ENCODE assay signal across 27 cellular contexts in genomic region chr3:47295976-47296375, GRCh38. TPM values are rescaled to one million over a fixed set of nuclear protein-coding genes. Genes with fewer than 3 reads are reported as not detected.
DNase-seq lines count a peak whose midpoint lies in the region; ATAC-seq, FAIRE-seq and TF ChIP-seq lines count a peak whose summit lies in the region.
"Had no signal": no experiment of that assay in that cellular context is flagged by ENCODE, and none has a peak within 500 bp of the region (broad histone marks: within the 10 kb centered on the region; RNA-seq: fewer than 3 reads in every experiment).

No MANE protein-coding gene starts in this region.

- no peak overlapping the region for H3K9ac ChIP-seq in GM12878 (ENCODE audit: control insufficient read depth, insufficient read depth, low read length)

- no peak for TF ChIP-seq EP300 in GM12878 (IDR thresholded peaks at IDR 0.05; ENCODE audit: borderline replicate concordance in 1 of 2, control insufficient read depth in 1 of 2, low read depth in 2 of 2, low read length in 2 of 2)
- no peak for TF ChIP-seq EP300 in tibial nerve (IDR thresholded peaks at IDR 0.05)

- intact Hi-C loops in activated CD4-positive, alpha-beta T cell treated with anti-CD3 and anti-CD28 coated beads for 36 hours (cut with DNase I, micrococcal nuclease), result no loop called here
- intact Hi-C loops in GM12878 (cut with micrococcal nuclease; ENCODE audit: unreplicated experiment), result no loop called here

- H3K36me3 Mint-ChIP-seq in activated CD4-positive, alpha-beta T cell treated with anti-CD3 and anti-CD28 coated beads for 36 hours (ENCODE audit: low read depth), result peaks cover 14% of the 10 kb centered on the region
- peaks cover 4% of the 10 kb centered on the region for H3K36me3 Mint-ChIP-seq in IgD-negative memory B cell
- no peaks in the 10 kb centered on the region for H3K36me3 Mint-ChIP-seq in glutamatergic neuron (ENCODE audit: unreplicated experiment)

- no peak for ATAC-seq in activated CD4-positive, alpha-beta T cell treated with anti-CD3 and anti-CD28 coated beads for 36 hours
- 0 out of 3 replicates have a peak, but pooled peaks have one; percentile 6 for ATAC-seq in GM12878
- ATAC-seq: activated CD4-positive, CD25-positive, alpha-beta regulatory T cell treated with anti-CD3 and anti-CD28 coated beads, Interleukin-2, amount 50 U/mL, for 24 hours; lower lobe of right lung; mucosa of descending colon had no signal

- WGBS in GM12878 (ENCODE audit: insufficient coverage, insufficient replicate concordance, low lambda C conversion rate, missing lambda C conversion rate), result 8% methylated on average over 6 of the region's 6 CpGs
- 95% methylated on average over 6 of the region's 6 CpGs for WGBS in tibial nerve, 2 donors

- H3K27me3 Mint-ChIP-seq in activated CD4-positive, alpha-beta T cell treated with anti-CD3 and anti-CD28 coated beads for 36 hours, result no peaks in the 10 kb centered on the region
- H3K27me3 Mint-ChIP-seq in IgD-negative memory B cell, result peaks cover 1% of the 10 kb centered on the region
- no peaks in the 10 kb centered on the region for H3K27me3 Mint-ChIP-seq in glutamatergic neuron (ENCODE audit: unreplicated experiment)
- H3K27me3 Mint-ChIP-seq: activated naive CD4-positive, alpha-beta T cell treated with anti-CD3 and anti-CD28 coated beads, Interleukin-2, amount 10 ng/mL, durations not matched to agents 7 days and 5 days; dendritic cell treated with granulocyte-macrophage colony-stimulating factor and Interleukin-4, amounts not matched to agents 40 ng/mL and 50 ng/mL, for 4 days; type B pancreatic cell had no signal

- TF ChIP-seq RAD21 in GM12878 (IDR thresholded peaks at IDR 0.05; ENCODE audit: insufficient read depth, low read depth, low read length), result no peak

- H3K4me3 Mint-ChIP-seq in activated CD4-positive, alpha-beta T cell treated with anti-CD3 and anti-CD28 coated beads for 36 hours, result no peak overlapping the region
- H3K4me3 Mint-ChIP-seq in IgD-negative memory B cell (peak overlapping the region in 3 of 4 donors; percentile 9 to 89 (median 48)), glutamatergic neuron (ENCODE audit: unreplicated experiment) (no peak overlapping the region)
- H3K4me3 Mint-ChIP-seq: activated naive CD4-positive, alpha-beta T cell treated with anti-CD3 and anti-CD28 coated beads, Interleukin-2, amount 10 ng/mL, durations not matched to agents 7 days and 5 days; dendritic cell treated with granulocyte-macrophage colony-stimulating factor and Interleukin-4, amounts not matched to agents 40 ng/mL and 50 ng/mL, for 4 days; type B pancreatic cell had no signal

- in situ Hi-C loops in GM12878 (cut with MboI), result no loop called here

- CTCF ChIA-PET in activated CD4-positive, alpha-beta T cell treated with anti-CD3 and anti-CD28 coated beads for 36 hours (lab: Charles Lee), result interaction anchor here (0.7 kb wide), 1 partner anchor 483 kb away, joined by 3 read pairs; no protein-coding TSS in a partner anchor
- CTCF ChIA-PET in GM12878 (lab: Yijun Ruan, JAX), result interaction anchor here (1.0 to 5.5 kb wide), 2 partner anchors 7 to 131 kb away, joined by 4 to 35 read pairs; no protein-coding TSS in a partner anchor

- RAD21 ChIA-PET in GM12878 (lab: Charles Lee; ENCODE audit: unreplicated experiment), result interaction anchor here (1.0 kb wide), 1 partner anchor 18 kb away, joined by 3 read pairs; no protein-coding TSS in a partner anchor

- no TSS peak for BruUV-seq in GM12878 (replicated peaks; lab: Mats Ljungman, UMichigan)

- H3K4me3 ChIP-seq in GM12878 (no peak overlapping the region), neutrophil (ENCODE audit: low read depth in 1 of 2, low read length in 1 of 2) (no peak overlapping the region), tibial nerve (no peak overlapping the region)
- H3K4me3 ChIP-seq: cardiac muscle cell, lower lobe of right lung, mucosa of descending colon, prostate gland, sigmoid colon had no signal

- no peak overlapping the region for H2AFZ ChIP-seq in GM12878 (ENCODE audit: control insufficient read depth, low read depth, low read length)

- TF ChIP-seq CTCF in GM12878 (IDR thresholded peaks at IDR 0.05 in 2 of 3, conservative IDR thresholded peaks at IDR 0.05 in 1 of 3; ENCODE audit: control insufficient read depth in 2 of 3, extremely low read depth in 1 of 3, insufficient read depth in 1 of 3, low read depth in 3 of 3, low read length in 3 of 3) (no peak), neutrophil (IDR thresholded peaks at IDR 0.05) (no peak), tibial nerve (IDR thresholded peaks at IDR 0.05) (no peak), glutamatergic neuron (IDR thresholded peaks at IDR 0.05; ENCODE audit: partially characterized antibody, unreplicated experiment) (no peak)

- peaks cover 40% of the 10 kb centered on the region for H3K4me1 ChIP-seq in GM12878 (ENCODE audit: control insufficient read depth, insufficient read depth, low read length)
- H3K4me1 ChIP-seq in neutrophil (ENCODE audit: control insufficient read depth in 1 of 2, insufficient read depth in 1 of 2, low read depth in 1 of 2, low read length in 1 of 2), result peaks cover 50 to 58% of the 10 kb centered on the region in 2 experiments
- H3K4me1 ChIP-seq in tibial nerve, result peaks cover 0 to 22% (median 2%) of the 10 kb centered on the region in 4 donors
- H3K4me1 ChIP-seq: Caco-2, prostate gland had no signal

- 0 out of 2 replicates have a peak overlapping the region, but pooled peaks have one; percentile 17 for H3K27ac ChIP-seq in GM12878 (ENCODE audit: control insufficient read depth, insufficient read depth)
- peak overlapping the region; percentile 72 for H3K27ac ChIP-seq in neutrophil
- H3K27ac ChIP-seq in tibial nerve, result no peak overlapping the region
- H3K27ac ChIP-seq: cardiac muscle cell, lower lobe of right lung, prostate gland, sigmoid colon had no signal

- H3K36me3 ChIP-seq in GM12878 (ENCODE audit: control insufficient read depth in 2 of 2, insufficient read depth in 2 of 2, low read length in 1 of 2) (peaks cover 0 to 12% of the 10 kb centered on the region in 2 experiments; a peak in 3 of 4 replicates), neutrophil (no peaks in the 10 kb centered on the region), tibial nerve (no peaks in the 10 kb centered on the region)
- H3K36me3 ChIP-seq: cardiac muscle cell, prostate gland had no signal

- POLR2A ChIA-PET in activated CD4-positive, alpha-beta T cell treated with anti-CD3 and anti-CD28 coated beads for 36 hours (lab: Charles Lee), result no interaction called here
- POLR2A ChIA-PET in GM12878 (lab: Charles Lee), result no interaction called here

- H3K27me3 ChIP-seq in GM12878 (replicated peaks in 1 of 2; ENCODE audit: control insufficient read depth in 2 of 2, insufficient read depth in 2 of 2, low read length in 1 of 2), result no peaks in the 10 kb centered on the region
- no peaks in the 10 kb centered on the region for H3K27me3 ChIP-seq in neutrophil
- no peaks in the 10 kb centered on the region for H3K27me3 ChIP-seq in tibial nerve
- H3K27me3 ChIP-seq: cardiac muscle cell, sigmoid colon had no signal

- no peaks in the 10 kb centered on the region for H3K9me3 ChIP-seq in GM12878 (replicated peaks; ENCODE audit: control insufficient read depth, insufficient read depth, low read length)
- H3K9me3 ChIP-seq in neutrophil, result no peaks in the 10 kb centered on the region
- no peaks in the 10 kb centered on the region for H3K9me3 ChIP-seq in tibial nerve
- H3K9me3 ChIP-seq: Caco-2, lower lobe of right lung, mucosa of descending colon, prostate gland, sigmoid colon had no signal

- H3K79me2 ChIP-seq in GM12878 (ENCODE audit: control insufficient read depth, insufficient read depth, low read length), result peaks cover 72% of the 10 kb centered on the region

- no peaks in the 10 kb centered on the region for H4K20me1 ChIP-seq in GM12878 (ENCODE audit: control insufficient read depth, insufficient read depth)

- H3K4me1 Mint-ChIP-seq in activated CD4-positive, alpha-beta T cell treated with anti-CD3 and anti-CD28 coated beads for 36 hours, result peaks cover 41% of the 10 kb centered on the region
- H3K4me1 Mint-ChIP-seq in IgD-negative memory B cell, result peaks cover 56 to 68% (median 65%) of the 10 kb centered on the region in 3 donors
- peaks cover 8% of the 10 kb centered on the region for H3K4me1 Mint-ChIP-seq in glutamatergic neuron (ENCODE audit: low read depth, unreplicated experiment)

- FAIRE-seq in GM12878 (lab: Jason Lieb, UNC), result no peak
- FAIRE-seq: keratinocyte had no signal

- TF ChIP-seq POLR2A in GM12878 (IDR thresholded peaks at IDR 0.05; ENCODE audit: low read depth, low read length) (no peak), tibial nerve (IDR thresholded peaks at IDR 0.05) (no peak)

- SMC1A ChIA-PET in GM12878 (lab: Charles Lee; ENCODE audit: uncharacterized antibody, unreplicated experiment), result interaction anchor here (1.2 kb wide), 1 partner anchor 44 kb away, joined by 4 read pairs; no protein-coding TSS in a partner anchor

- no peak overlapping the region; the same call in 1 of the 2 replicates for H3K4me2 ChIP-seq in GM12878 (ENCODE audit: control insufficient read depth, insufficient read depth)

- H3K27ac Mint-ChIP-seq in activated CD4-positive, alpha-beta T cell treated with anti-CD3 and anti-CD28 coated beads for 36 hours, result peak overlapping the region; percentile 26
- H3K27ac Mint-ChIP-seq in IgD-negative memory B cell (peak overlapping the region; percentile 26 to 91 (median 46)), glutamatergic neuron (ENCODE audit: unreplicated experiment) (no peak overlapping the region)
- H3K27ac Mint-ChIP-seq: activated naive CD4-positive, alpha-beta T cell treated with anti-CD3 and anti-CD28 coated beads, Interleukin-2, amount 10 ng/mL, durations not matched to agents 7 days and 5 days; type B pancreatic cell had no signal

- no peaks in the 10 kb centered on the region for H3K9me3 Mint-ChIP-seq in activated CD4-positive, alpha-beta T cell treated with anti-CD3 and anti-CD28 coated beads for 36 hours (ENCODE audit: low read depth)
- H3K9me3 Mint-ChIP-seq in IgD-negative memory B cell, result no peaks in the 10 kb centered on the region
- peaks cover 2% of the 10 kb centered on the region for H3K9me3 Mint-ChIP-seq in glutamatergic neuron (ENCODE audit: unreplicated experiment)
- H3K9me3 Mint-ChIP-seq: activated naive CD4-positive, alpha-beta T cell treated with anti-CD3 and anti-CD28 coated beads, Interleukin-2, amount 10 ng/mL, durations not matched to agents 7 days and 5 days; dendritic cell treated with granulocyte-macrophage colony-stimulating factor and Interleukin-4, amounts not matched to agents 40 ng/mL and 50 ng/mL, for 4 days; type B pancreatic cell had no signal

- no peak for DNase-seq in activated CD4-positive, alpha-beta T cell treated with anti-CD3 and anti-CD28 coated beads for 36 hours
- DNase-seq in activated CD4-positive, alpha-beta T cell treated with anti-CD3 and anti-CD28 coated beads, Interleukin-2, amount 50 U/mL, for 48 hours, result no peak
- DNase-seq in GM12878 (ENCODE audit: low read depth, low spot score) (no peak), HK-2 (ENCODE audit: unreplicated experiment) (no peak), tibial nerve (ENCODE audit: low spot score in 2 of 2) (no peak), glutamatergic neuron (no peak)
- DNase-seq: 8988T; activated naive CD4-positive, alpha-beta T cell treated with anti-CD3 and anti-CD28 coated beads, Interleukin-2, amount 10 ng/mL, durations not matched to agents 7 days and 5 days; AML-193; anterior cingulate cortex; Caco-2; DND-41; lower lobe of right lung; mucosa of descending colon; NCI-H1092 treated with DMSO at 0.1 percent for 48 hours; NCI-H1930; NCI-H82; sigmoid colon; stimulated activated CD4-positive, alpha-beta T cell treated with anti-CD3 and anti-CD28 coated beads, Interleukin-15, amount 100 ng/mL, for 24 hours had no signal

RNA-seq across cellular contexts. Expression of gene KLHL18, which starts 13.2 kb away (rescaled TPM):
- 10 to 100 TPM; 19.0 to 22.4 TPM for total RNA-seq in activated CD4-positive, alpha-beta T cell treated with anti-CD3 and anti-CD28 coated beads for 36 hours
- 17.4 TPM for polyA plus RNA-seq in IgD-negative memory B cell
- 47.7 and 66.7 TPM in 2 replicates for total RNA-seq in GM12878 (2013; cell fraction: nucleolus; rRNA removed)
- total RNA-seq in GM12878 (2014; rRNA removed), result 28.6 and 32.1 TPM in 2 replicates
- 22.7 and 24.0 TPM in 2 replicates for total RNA-seq in GM12878 (2014; rRNA removed; fragmentation: Illumina TruSeq; extraction: Trizol)
- total RNA-seq in GM12878 (2021), result 51.5 and 56.5 TPM in 2 replicates
- polyA plus RNA-seq in GM12878 (2011; ENCODE audit: low read depth), result 12.4 TPM
- polyA plus RNA-seq in GM12878 (2011; rRNA removed), result 36.7 and 61.5 TPM in 2 replicates
- 64.6 and 76.1 TPM in 2 replicates for polyA plus RNA-seq in GM12878 (2011; cell fraction: cytosol; rRNA removed)
- polyA plus RNA-seq in GM12878 (2011; cell fraction: nucleus; rRNA removed), result 39.0 and 50.3 TPM in 2 replicates
- polyA plus RNA-seq in GM12878 (2012), result 26.6 and 31.3 TPM in 2 replicates
- 20.2 and 28.5 TPM in 2 replicates for polyA plus RNA-seq in GM12878 (2014; fragmentation: Illumina TruSeq; extraction: Trizol)
- 10 to 100 TPM; 65.6 to 69.8 TPM for polyA plus RNA-seq in GM12878 (2014; fragmentation: Nextera tagmentation; extraction: Ambion mirVana)
- 32.6 and 35.6 TPM in 2 replicates for polyA plus RNA-seq in GM12878 (2014; rRNA removed)
- polyA plus RNA-seq in GM12878 (2016; fragmentation: Nextera tagmentation; extraction: Ambion mirVana), result 10 to 100 TPM; 51.8 to 56.6 TPM
- polyA minus RNA-seq in GM12878 (2011; rRNA and poly(A)+ RNA removed), result 49.1 and 54.9 TPM in 2 replicates
- polyA minus RNA-seq in GM12878 (2011; cell fraction: cytosol; rRNA and poly(A)+ RNA removed), result 11.1 and 13.2 TPM in 2 replicates
- polyA minus RNA-seq in GM12878 (2011; cell fraction: nucleus; rRNA and poly(A)+ RNA removed), result 10.8 and 22.6 TPM in 2 replicates
- 10 to 100 TPM in 3 of 4 donors, 1 to 10 TPM in 1; 8.2 to 17.7 (median 13.7) TPM for total RNA-seq in tibial nerve
- total RNA-seq in glutamatergic neuron (ENCODE audit: unreplicated experiment), result 47.4 TPM

RNA-seq across cellular contexts. Expression of gene KIF9, which starts 13.4 kb away (rescaled TPM):
- 1 to 10 TPM; 2.7 to 5.3 TPM for total RNA-seq in activated CD4-positive, alpha-beta T cell treated with anti-CD3 and anti-CD28 coated beads for 36 hours
- 4.7 TPM for polyA plus RNA-seq in IgD-negative memory B cell
- 4.6 and 5.2 TPM in 2 replicates for total RNA-seq in GM12878 (2013; cell fraction: nucleolus; rRNA removed)
- total RNA-seq in GM12878 (2014; rRNA removed), result 4.6 and 6.8 TPM in 2 replicates
- 4.1 and 5.2 TPM in 2 replicates for total RNA-seq in GM12878 (2014; rRNA removed; fragmentation: Illumina TruSeq; extraction: Trizol)
- 4.6 and 6.3 TPM in 2 replicates for total RNA-seq in GM12878 (2021)
- 2.3 TPM for polyA plus RNA-seq in GM12878 (2011; ENCODE audit: low read depth)
- 5.3 and 6.7 TPM in 2 replicates for polyA plus RNA-seq in GM12878 (2011; rRNA removed)
- 4.0 and 4.5 TPM in 2 replicates for polyA plus RNA-seq in GM12878 (2011; cell fraction: cytosol; rRNA removed)
- 5.0 and 5.5 TPM in 2 replicates for polyA plus RNA-seq in GM12878 (2011; cell fraction: nucleus; rRNA removed)
- polyA plus RNA-seq in GM12878 (2012), result 3.8 and 4.6 TPM in 2 replicates
- polyA plus RNA-seq in GM12878 (2014; fragmentation: Illumina TruSeq; extraction: Trizol), result 2.7 and 3.0 TPM in 2 replicates
- polyA plus RNA-seq in GM12878 (2014; fragmentation: Nextera tagmentation; extraction: Ambion mirVana), result 1 to 10 TPM; 7.6 to 8.0 TPM
- polyA plus RNA-seq in GM12878 (2014; rRNA removed), result 5.4 TPM in 2 replicates
- 10 to 100 TPM in 1 of 2 experiments, 1 to 10 TPM in 1; 8.2 to 10.2 TPM for polyA plus RNA-seq in GM12878 (2016; fragmentation: Nextera tagmentation; extraction: Ambion mirVana)
- 2.0 and 2.6 TPM in 2 replicates for polyA minus RNA-seq in GM12878 (2011; rRNA and poly(A)+ RNA removed)
- polyA minus RNA-seq in GM12878 (2011; cell fraction: cytosol; rRNA and poly(A)+ RNA removed), result 2.3 and 3.5 TPM in 2 replicates
- polyA minus RNA-seq in GM12878 (2011; cell fraction: nucleus; rRNA and poly(A)+ RNA removed), result 3.5 and 3.9 TPM in 2 replicates
- total RNA-seq in tibial nerve, result 10 to 100 TPM in 1 of 4 donors, 1 to 10 TPM in 2, under 1 TPM in 1; 0.59 to 20.3 (median 5.2) TPM
- total RNA-seq in glutamatergic neuron (ENCODE audit: unreplicated experiment), result 2.4 TPM

Comparison
In these comparisons a context has a peak if more than half of its experiments do, and no peak if none do; other contexts are left out.
1. H3K4me3 Mint-ChIP-seq: peak in IgD-negative memory B cell (3 of 4); none in activated CD4-positive, alpha-beta T cell treated with anti-CD3 and anti-CD28 coated beads for 36 hours (single experiment) and glutamatergic neuron (single experiment).
2. H3K27ac ChIP-seq: peak in GM12878 (single experiment) and neutrophil (single experiment); none in tibial nerve (0 of 4).